Comparison of ENCODE assay signal across 14 cellular contexts in genomic region chr9:17219261-17219660, GRCh38.
DNase-seq lines count a peak whose midpoint lies in the region; ATAC-seq and TF ChIP-seq lines count a peak whose summit lies in the region.
"Had no signal": no experiment of that assay in that cellular context is flagged by ENCODE, and none has a peak within 500 bp of the region (broad histone marks: within the 10 kb centered on the region; RNA-seq: fewer than 3 reads in every experiment).

No MANE protein-coding gene starts in this region.

- peaks cover 4% of the 10 kb centered on the region for H3K4me1 ChIP-seq in BE2C
- H3K4me1 ChIP-seq: left lung had no signal

- H3K36me3 ChIP-seq in BE2C, result no peaks in the 10 kb centered on the region
- H3K36me3 ChIP-seq: left lung, ovary had no signal

- peaks cover 13% of the 10 kb centered on the region for H3K9me3 Mint-ChIP-seq in mesothelial cell of epicardium
- H3K9me3 Mint-ChIP-seq: activated B cell treated with CpG ODN at 0.5 μM for 24 hours had no signal

- H3K4me1 Mint-ChIP-seq in mesothelial cell of epicardium, result no peaks in the 10 kb centered on the region
- H3K4me1 Mint-ChIP-seq: activated B cell treated with CpG ODN at 0.5 μM for 24 hours; stimulated activated effector memory CD8-positive, alpha-beta T cell treated with anti-CD3 and anti-CD28 coated beads, Interleukin-12 subunit alpha, Interleukin-12 subunit beta, amount 100 ng/mL, for 72 hours had no signal

- H3K9me3 ChIP-seq in BE2C, result 0 out of 2 replicates have a peak, but pooled peaks cover 2% of the 10 kb centered on the region
- H3K9me3 ChIP-seq: ovary had no signal

- no peak for DNase-seq in BE2C
- peak; percentile 14 for DNase-seq in LHCN-M2 (ENCODE audit: low read depth)
- peak; percentile 51 for DNase-seq in choroid plexus epithelial cell (ENCODE audit: low read depth)
- DNase-seq in mesothelial cell of epicardium (ENCODE audit: low spot score in 2 of 2, unreplicated experiment in 2 of 2), result no peak
- no peak for DNase-seq in NCI-H748 (lab: John Stamatoyannopoulos, UW; ENCODE audit: unreplicated experiment)
- no peak for DNase-seq in NCI-H2029 (lab: John Stamatoyannopoulos, UW)
- DNase-seq: activated B cell treated with CpG ODN at 0.5 μM for 24 hours, left lung, NCI-H524 treated with DMSO at 0.1 percent for 48 hours, ovary, SHP77 treated with DMSO at 0.1 percent for 48 hours had no signal

- H3K27ac Mint-ChIP-seq in mesothelial cell of epicardium, result no peak overlapping the region
- H3K27ac Mint-ChIP-seq: activated B cell treated with CpG ODN at 0.5 μM for 24 hours; stimulated activated effector memory CD8-positive, alpha-beta T cell treated with anti-CD3 and anti-CD28 coated beads, Interleukin-12 subunit alpha, Interleukin-12 subunit beta, amount 100 ng/mL, for 72 hours had no signal

- ATAC-seq in GM21576 (IDR thresholded peaks at IDR 0.05; ENCODE audit: unreplicated experiment) (no peak), HG02798 (IDR thresholded peaks at IDR 0.05; ENCODE audit: poor library complexity, unreplicated experiment) (no peak)
- ATAC-seq: left lung; stimulated activated effector memory CD8-positive, alpha-beta T cell treated with anti-CD3 and anti-CD28 coated beads, Interleukin-12 subunit alpha, Interleukin-12 subunit beta, amount 100 ng/mL, for 72 hours had no signal

- no peak overlapping the region for H3K4me3 Mint-ChIP-seq in mesothelial cell of epicardium
- H3K4me3 Mint-ChIP-seq: activated B cell treated with CpG ODN at 0.5 μM for 24 hours; stimulated activated effector memory CD8-positive, alpha-beta T cell treated with anti-CD3 and anti-CD28 coated beads, Interleukin-12 subunit alpha, Interleukin-12 subunit beta, amount 100 ng/mL, for 72 hours had no signal

- no peaks in the 10 kb centered on the region for H3K27me3 Mint-ChIP-seq in mesothelial cell of epicardium (ENCODE audit: low read depth)
- H3K27me3 Mint-ChIP-seq: activated B cell treated with CpG ODN at 0.5 μM for 24 hours had no signal

- TF ChIP-seq CTCF in BE2C (IDR thresholded peaks at IDR 0.05; ENCODE audit: low read depth, low read length) (peak; percentile 51), choroid plexus epithelial cell (conservative IDR thresholded peaks at IDR 0.05; ENCODE audit: low read depth, low read length) (peak; percentile 58), mesothelial cell of epicardium (IDR thresholded peaks at IDR 0.05; ENCODE audit: unreplicated experiment) (peak; percentile 11)

- H3K27me3 ChIP-seq in BE2C, result no peaks in the 10 kb centered on the region
- H3K27me3 ChIP-seq: left lung, ovary had no signal

- H3K4me3 ChIP-seq in BE2C (ENCODE audit: low read depth, low read length) (no peak overlapping the region), choroid plexus epithelial cell (ENCODE audit: low read depth, low read length) (no peak overlapping the region)
- H3K4me3 ChIP-seq: left lung, ovary had no signal

- H3K36me3 Mint-ChIP-seq in mesothelial cell of epicardium, result peaks cover 4% of the 10 kb centered on the region
- H3K36me3 Mint-ChIP-seq: stimulated activated effector memory CD8-positive, alpha-beta T cell treated with anti-CD3 and anti-CD28 coated beads, Interleukin-12 subunit alpha, Interleukin-12 subunit beta, amount 100 ng/mL, for 72 hours had no signal

Comparison
In these comparisons a context has a peak if more than half of its experiments do, and no peak if none do; other contexts are left out.
1. DNase-seq: peak in LHCN-M2 (single experiment) and choroid plexus epithelial cell (single experiment); none in BE2C (single experiment), mesothelial cell of epicardium (0 of 2), NCI-H748 (single experiment) and NCI-H2029 (single experiment).
2. Peak in every context shown above with its lines, with median percentiles within 50 percentile points of each other: CTCF ChIP-seq.